7 cellular contexts compared by ENCODE assay signal in the genomic region with DNA sequence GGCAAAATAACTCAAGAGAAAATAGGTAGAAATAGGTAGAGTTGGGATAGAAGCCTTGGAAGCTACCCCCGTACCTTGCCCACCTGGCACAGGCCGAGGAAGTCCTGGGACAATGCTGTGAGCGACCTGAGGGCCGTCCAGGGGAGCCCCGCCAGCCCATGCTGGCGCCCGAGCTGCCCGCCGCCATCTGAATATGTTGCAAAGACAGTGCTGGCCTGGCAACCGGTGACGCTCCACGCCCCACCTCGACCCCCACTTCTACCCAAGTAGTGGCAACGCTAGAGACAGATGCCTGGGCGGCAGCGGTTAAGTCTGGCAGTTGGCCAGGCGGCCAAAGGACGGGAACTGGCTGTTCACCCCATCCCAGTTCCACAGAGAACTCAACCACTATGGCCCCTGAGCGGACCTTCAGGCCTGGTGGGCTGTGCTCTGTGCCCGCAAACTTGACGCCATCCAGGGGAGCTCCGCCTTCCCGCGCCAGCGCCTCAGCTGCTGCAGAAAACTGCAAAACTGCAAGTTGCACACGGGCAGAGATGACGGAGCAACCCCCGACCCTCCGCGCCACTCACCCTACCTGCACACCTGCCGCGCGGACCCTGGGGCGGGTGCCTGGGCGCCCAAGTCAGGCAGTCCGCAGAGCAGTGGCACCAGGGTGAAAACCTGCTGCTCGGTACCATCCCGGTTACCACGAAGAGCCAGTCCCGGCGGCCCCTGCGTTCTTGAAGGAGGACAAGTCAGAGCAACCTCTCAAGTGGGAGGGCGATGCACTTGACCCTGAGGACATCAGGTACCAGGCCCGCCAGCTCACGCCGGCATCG.
DNase-seq lines count a peak whose midpoint lies in the region; ATAC-seq, FAIRE-seq and TF ChIP-seq lines count a peak whose summit lies in the region.
"Not testable (repeated sequence)": the region's sequence is repeated elsewhere in the genome, so short reads cannot be mapped to it uniquely, and the experiment has no call there.

No MANE protein-coding gene starts in this region.

- H3K4me1 ChIP-seq in HAP-1; kidney (ENCODE audit: control insufficient read depth in 1 of 2, insufficient read depth in 1 of 2, low read depth in 1 of 2, low read length in 2 of 2); pancreas: not testable (repeated sequence)

- intact Hi-C loops in activated CD8-positive, alpha-beta T cell treated with anti-CD3 and anti-CD28 coated beads for 36 hours (cut with micrococcal nuclease); kidney (cut with DNase I); pancreas (cut with DNase I): not testable (repeated sequence)

- in situ Hi-C loops in HAP-1 (cut with MboI; ENCODE audit: low sequenced_read_pairs): not testable (repeated sequence)

- 0 out of 2 replicates have a peak overlapping the region, but pooled peaks have one; percentile 12 for H3K4me3 ChIP-seq in HAP-1
- not testable (repeated sequence) for H3K4me3 ChIP-seq in kidney (ENCODE audit: low read length in 2 of 2)
- H3K4me3 ChIP-seq in pancreas: peak overlapping the region in 2 of 4 donors; percentile 13 to 33

- H3K36me3 Mint-ChIP-seq in activated CD8-positive, alpha-beta T cell treated with anti-CD3 and anti-CD28 coated beads for 36 hours (ENCODE audit: low read depth); effector memory CD8-positive, alpha-beta T cell (ENCODE audit: insufficient read depth); stimulated activated memory B cell treated with anti-CD40 and anti-IgM and Interleukin-4, amounts not matched to agents 10 μg/mL and 1 μg/mL and 100 μg/mL, for 72 hours: not testable (repeated sequence)

- POLR2A ChIA-PET in activated CD8-positive, alpha-beta T cell treated with anti-CD3 and anti-CD28 coated beads for 36 hours (lab: Charles Lee): not testable (repeated sequence)

- not testable (repeated sequence) for H3K9me3 Mint-ChIP-seq in activated CD8-positive, alpha-beta T cell treated with anti-CD3 and anti-CD28 coated beads for 36 hours; effector memory CD8-positive, alpha-beta T cell; stimulated activated memory B cell treated with anti-CD40 and anti-IgM and Interleukin-4, amounts not matched to agents 10 μg/mL and 1 μg/mL and 100 μg/mL, for 72 hours

- CTCF ChIA-PET in activated CD8-positive, alpha-beta T cell treated with anti-CD3 and anti-CD28 coated beads for 36 hours (lab: Charles Lee): not testable (repeated sequence)

- H3K36me3 ChIP-seq in HAP-1 (replicated peaks); kidney (ENCODE audit: control insufficient read depth in 1 of 2, insufficient read depth in 2 of 2, low read length in 2 of 2); pancreas: not testable (repeated sequence)

- H3K27me3 Mint-ChIP-seq in activated CD8-positive, alpha-beta T cell treated with anti-CD3 and anti-CD28 coated beads for 36 hours; effector memory CD8-positive, alpha-beta T cell; stimulated activated memory B cell treated with anti-CD40 and anti-IgM and Interleukin-4, amounts not matched to agents 10 μg/mL and 1 μg/mL and 100 μg/mL, for 72 hours: not testable (repeated sequence)

- not testable (repeated sequence) for H3K9ac ChIP-seq in kidney (ENCODE audit: low read length in 2 of 2)

- FAIRE-seq in kidney (lab: Jason Lieb, UNC); pancreas (lab: Jason Lieb, UNC): not testable (repeated sequence)

- H3K27ac ChIP-seq in kidney (ENCODE audit: low read depth in 2 of 2, low read length in 2 of 2); pancreas: not testable (repeated sequence)

- DNase-seq in HAP-1 (ENCODE audit: low spot score in 2 of 2) (peak; percentile 2 to 40), kidney (peak; percentile 35), pancreas (peak in 5 of 6 donors; percentile 12 to 74 (median 22))
- DNase-seq in activated CD8-positive, alpha-beta T cell treated with anti-CD3 and anti-CD28 coated beads for 36 hours: peak; percentile 18
- DNase-seq in activated naive CD4-positive, alpha-beta T cell treated with anti-CD3 and anti-CD28 coated beads, Interleukin-2, amount 50 U/mL, for 16 hours: peak; percentile 12
- not testable (repeated sequence) for DNase-seq in effector memory CD8-positive, alpha-beta T cell

- WGBS in pancreas, 2 donors: 27 to 32% methylated on average over 9 to 36 of the region's 47 CpGs

- not testable (repeated sequence) for TF ChIP-seq CTCF in activated CD8-positive, alpha-beta T cell treated with anti-CD3 and anti-CD28 coated beads for 36 hours (IDR thresholded peaks at IDR 0.05); kidney (IDR thresholded peaks at IDR 0.05; ENCODE audit: borderline replicate concordance, extremely low read depth, insufficient read depth); pancreas (IDR thresholded peaks at IDR 0.05)

- not testable (repeated sequence) for H3K4me1 Mint-ChIP-seq in activated CD8-positive, alpha-beta T cell treated with anti-CD3 and anti-CD28 coated beads for 36 hours (ENCODE audit: low read depth); effector memory CD8-positive, alpha-beta T cell (ENCODE audit: low read depth in 2 of 2); stimulated activated memory B cell treated with anti-CD40 and anti-IgM and Interleukin-4, amounts not matched to agents 10 μg/mL and 1 μg/mL and 100 μg/mL, for 72 hours

- not testable (repeated sequence) for H3K9me3 ChIP-seq in HAP-1; kidney (ENCODE audit: control insufficient read depth in 1 of 2, low read length in 2 of 2); pancreas

- not testable (repeated sequence) for H3K27me3 ChIP-seq in HAP-1 (ENCODE audit: low read depth); pancreas

- not testable (repeated sequence) for ATAC-seq in activated CD8-positive, alpha-beta T cell treated with anti-CD3 and anti-CD28 coated beads for 36 hours; effector memory CD8-positive, alpha-beta T cell (replicated peaks); pancreas; stimulated activated memory B cell treated with anti-CD40 and anti-IgM and Interleukin-4, amounts not matched to agents 10 μg/mL and 1 μg/mL and 100 μg/mL, for 72 hours

- H3K4me3 Mint-ChIP-seq in activated CD8-positive, alpha-beta T cell treated with anti-CD3 and anti-CD28 coated beads for 36 hours: peak overlapping the region; percentile 52
- H3K4me3 Mint-ChIP-seq in effector memory CD8-positive, alpha-beta T cell: peak overlapping the region; percentile 33 to 34
- peak overlapping the region; percentile 29 for H3K4me3 Mint-ChIP-seq in stimulated activated memory B cell treated with anti-CD40 and anti-IgM and Interleukin-4, amounts not matched to agents 10 μg/mL and 1 μg/mL and 100 μg/mL, for 72 hours

- H3K27ac Mint-ChIP-seq in activated CD8-positive, alpha-beta T cell treated with anti-CD3 and anti-CD28 coated beads for 36 hours; effector memory CD8-positive, alpha-beta T cell; stimulated activated memory B cell treated with anti-CD40 and anti-IgM and Interleukin-4, amounts not matched to agents 10 μg/mL and 1 μg/mL and 100 μg/mL, for 72 hours: not testable (repeated sequence)
